Comparison of ENCODE assay signal across 9 cellular contexts in genomic region chr1:150572918-150573647, GRCh38. TPM values are rescaled to one million over a fixed set of nuclear protein-coding genes. Genes with fewer than 3 reads are reported as not detected.
A peak's percentile ranks its signal among the peaks of the same experiment; 100 is the strongest.
DNase-seq lines count a peak whose midpoint lies in the region; ATAC-seq and TF ChIP-seq lines count a peak whose summit lies in the region.
"Had no signal": no experiment of that assay in that cellular context is flagged by ENCODE, and none has a peak within 500 bp of the region (broad histone marks: within the 10 kb centered on the region; RNA-seq: fewer than 3 reads in every experiment).

No MANE protein-coding gene starts in this region.

- no peak for ATAC-seq in gastrocnemius medialis
- no peak for ATAC-seq in HG02759 (IDR thresholded peaks at IDR 0.05; ENCODE audit: unreplicated experiment)
- no peak for ATAC-seq in HG03460 (IDR thresholded peaks at IDR 0.05; ENCODE audit: unreplicated experiment)

- intact Hi-C loops in gastrocnemius medialis (cut with DNase I; ENCODE audit: low total_unique reads), result no loop called here

- no peaks in the 10 kb centered on the region for H3K9me3 ChIP-seq in gastrocnemius medialis

- TF ChIP-seq CTCF in epithelial cell of proximal tubule (conservative IDR thresholded peaks at IDR 0.05; ENCODE audit: low read depth, low read length) (no peak), gastrocnemius medialis (IDR thresholded peaks at IDR 0.05 in 4 of 5, conservative IDR thresholded peaks at IDR 0.05 in 1 of 5) (no peak)

- H3K36me3 ChIP-seq in gastrocnemius medialis, result peaks cover 0 to 58% of the 10 kb centered on the region in 2 donors

- H3K27ac ChIP-seq in gastrocnemius medialis, result peak overlapping the region; percentile 100

- in situ Hi-C loops in gastrocnemius medialis (cut with MboI; ENCODE audit: low sequenced_read_pairs in 4 of 4), result no loop called here

- peak; percentile 81 for DNase-seq in RKO (ENCODE audit: low spot score)
- DNase-seq in epithelial cell of proximal tubule (ENCODE audit: low read depth), result no peak
- DNase-seq in gastrocnemius medialis, result no peak
- DNase-seq in T-helper 9 cell, result no peak
- DNase-seq in stimulated activated CD4-positive, alpha-beta T cell treated with anti-CD3 and anti-CD28 coated beads, Interleukin-2, amount 100 ng/mL, for 48 hours, result no peak

- H3K4me1 ChIP-seq in gastrocnemius medialis, result peaks cover 72 to 74% of the 10 kb centered on the region in 2 donors

- H3K4me3 ChIP-seq in epithelial cell of proximal tubule (ENCODE audit: low read depth, low read length), result peak overlapping the region; percentile 6
- peak overlapping the region in 3 of 4 donors; percentile 1 to 98 (median 91) for H3K4me3 ChIP-seq in gastrocnemius medialis

- no peaks in the 10 kb centered on the region for H3K27me3 ChIP-seq in gastrocnemius medialis

- TF ChIP-seq POLR2A in GM10847 (IDR thresholded peaks at IDR 0.05; ENCODE audit: extremely low read depth, insufficient read length) (peak; percentile 14), gastrocnemius medialis (IDR thresholded peaks at IDR 0.05) (no peak)

RNA-seq across cellular contexts. Expression of gene MCL1, which starts 6.3 kb away (rescaled TPM):
- total RNA-seq in epithelial cell of proximal tubule (144 and 162 TPM in 2 replicates), gastrocnemius medialis (100 to 1,000 TPM; 136 to 199 (median 176) TPM)

RNA-seq across cellular contexts. Expression of gene ADAMTSL4, which starts 23.9 kb away (rescaled TPM):
- 0.80 and 7.3 TPM in 2 replicates for total RNA-seq in epithelial cell of proximal tubule
- total RNA-seq in gastrocnemius medialis, result 10 to 100 TPM in 2 of 4 donors, 1 to 10 TPM in 2; 5.6 to 30.0 (median 10.7) TPM

RNA-seq across cellular contexts. Expression of gene ENSA, which starts 56.3 kb away (rescaled TPM):
- total RNA-seq in epithelial cell of proximal tubule (159 and 225 TPM in 2 replicates), gastrocnemius medialis (100 to 1,000 TPM; 164 to 302 (median 219) TPM)

RNA-seq across cellular contexts. Expression of gene FALEC, which starts 57.5 kb away (rescaled TPM):
- total RNA-seq in epithelial cell of proximal tubule, result not detected in 2 replicates
- not detected for total RNA-seq in gastrocnemius medialis
- total RNA-seq: RPMI7951 had no signal
